ENCODE assay signal across 8 cellular contexts in genomic region chr14:103808403-103809001, GRCh38. TPM values are rescaled to one million over a fixed set of nuclear protein-coding genes. Genes with fewer than 3 reads are reported as not detected.
DNase-seq lines count a peak whose midpoint lies in the region; ATAC-seq, FAIRE-seq and TF ChIP-seq lines count a peak whose summit lies in the region.

No MANE protein-coding gene starts in this region.

- TF ChIP-seq CTCF in GM13977 (IDR thresholded peaks at IDR 0.05; ENCODE audit: extremely low read depth, insufficient read depth, missing control alignments) (peak; percentile 86), colonic mucosa (IDR thresholded peaks at IDR 0.05) (peak; percentile 86), HepG2 (CRISPR knock-in tag; IDR thresholded peaks at IDR 0.05) (peak; percentile 88)

- H2AFZ ChIP-seq in HepG2 (ENCODE audit: low read length), result no peak overlapping the region

- CTCF ChIA-PET in HepG2 (lab: Yijun Ruan, JAX; ENCODE audit: low intra/inter-chr PET ratio, low total read pairs), result interaction anchor here (0.6 to 3.2 kb wide), 5 partner anchors 92 to 172 kb away, joined by 4 to 48 read pairs (median 6); a partner anchor contains a TSS

- H3K4me2 ChIP-seq in HepG2 (ENCODE audit: low read depth, low read length), result no peak overlapping the region

- peaks cover 6% of the 10 kb centered on the region for H3K79me2 ChIP-seq in HepG2 (ENCODE audit: insufficient read depth, low read length)

- H3K27me3 ChIP-seq in colonic mucosa (no peaks in the 10 kb centered on the region), HepG2 (ENCODE audit: control insufficient read depth in 1 of 2, insufficient read depth in 2 of 2, low read length in 2 of 2) (no peaks in the 10 kb centered on the region)

- FAIRE-seq in HepG2 (lab: Jason Lieb, UNC), result peak; percentile 39

- H3K9me3 ChIP-seq in colonic mucosa (no peaks in the 10 kb centered on the region), HepG2 (ENCODE audit: low read length) (no peaks in the 10 kb centered on the region)

- 60% methylated on average over 6 of the region's 6 CpGs for WGBS in HepG2 (ENCODE audit: low lambda C conversion rate)

- TF ChIP-seq EP300 in HepG2 (IDR thresholded peaks at IDR 0.05; ENCODE audit: low read depth in 2 of 2, low read length in 2 of 2), result no peak
- TF ChIP-seq EP300 in HepG2 (CRISPR knock-in tag; IDR thresholded peaks at IDR 0.05; ENCODE audit: borderline replicate concordance), result no peak

- ATAC-seq in HepG2 (peak; percentile 92), HG03571 (IDR thresholded peaks at IDR 0.05; ENCODE audit: unreplicated experiment) (no peak)

- no peaks in the 10 kb centered on the region for H3K4me1 ChIP-seq in colonic mucosa
- no peaks in the 10 kb centered on the region for H3K4me1 ChIP-seq in HepG2 (ENCODE audit: insufficient read depth, low read length)

- POLR2A ChIA-PET in HepG2 (lab: Yijun Ruan, JAX), result interaction anchor here (0.6 to 2.2 kb wide), 5 partner anchors 47 to 102 kb away, joined by 3 to 8 read pairs (median 4); no protein-coding TSS in a partner anchor

- H3K27ac ChIP-seq in colonic mucosa (no peak overlapping the region), HepG2 (ENCODE audit: extremely low read length, insufficient read depth, low read length) (no peak overlapping the region)

- TF ChIP-seq POLR2A in HepG2 (IDR thresholded peaks at IDR 0.05; ENCODE audit: insufficient read depth in 1 of 2, low read depth in 2 of 2, low read length in 2 of 2), result no peak

- H3K9ac ChIP-seq in colonic mucosa (ENCODE audit: low read depth in 2 of 2, low read length in 2 of 2) (no peak overlapping the region), HepG2 (ENCODE audit: insufficient read depth, low read depth, low read length) (no peak overlapping the region)

- no peaks in the 10 kb centered on the region for H4K20me1 ChIP-seq in HepG2 (ENCODE audit: insufficient read depth, low read length)

- peak; percentile 86 for TF ChIP-seq RAD21 in HepG2 (CRISPR knock-in tag; IDR thresholded peaks at IDR 0.05)

- in situ Hi-C loops in GM13977 (cut with MboI; ENCODE audit: low pct_unique_long_range_greater_than_20kb, low sequenced_read_pairs, unreplicated experiment) (loop anchor here (10.0 kb wide), 1 partner anchor 106 kb away; no protein-coding TSS in a partner anchor), HepG2 (cut with HindIII; ENCODE audit: extremely low pct_ligation_motif_present, low pct_unique_long_range_greater_than_20kb) (loop anchor here (5.0 kb wide), 1 partner anchor 104 kb away; no protein-coding TSS in a partner anchor)

- BruUV-seq in HepG2 (replicated peaks; lab: Mats Ljungman, UMichigan), result no TSS peak

- H3K4me3 ChIP-seq in colonic mucosa, result no peak overlapping the region
- no peak overlapping the region for H3K4me3 ChIP-seq in HepG2 (replicated peaks in 1 of 3; ENCODE audit: insufficient read depth in 1 of 3, low read depth in 2 of 3, low read length in 3 of 3)

- H3K36me3 ChIP-seq in colonic mucosa (no peaks in the 10 kb centered on the region), HepG2 (replicated peaks in 1 of 2; ENCODE audit: control insufficient read depth in 1 of 2, insufficient read depth in 2 of 2, low read length in 2 of 2) (no peaks in the 10 kb centered on the region)

- DNase-seq in 8988T (peak; percentile 26), GM13977 (ENCODE audit: low spot score) (peak; percentile 49), NCI-H345 (lab: John Stamatoyannopoulos, UW) (peak; percentile 69), colonic mucosa (peak; percentile 87), HepG2 (ENCODE audit: low spot score) (peak; percentile 58)
- peak; percentile 79 for DNase-seq in activated CD4-positive, alpha-beta T cell treated with anti-CD3 and anti-CD28 coated beads for 48 hours
- peak; percentile 23 to 42 (median 34) for DNase-seq in stimulated activated CD4-positive, alpha-beta T cell treated with anti-CD3 and anti-CD28 coated beads, TNF-alpha, amount 100 ng/mL, for 4 hours (ENCODE audit: low read depth in 3 of 3)

- intact Hi-C loops in colonic mucosa (cut with DNase I) (loop anchor here (5.0 kb wide), 2 partner anchors 104 to 174 kb away; no protein-coding TSS in a partner anchor), HepG2 (cut with micrococcal nuclease; ENCODE audit: unreplicated experiment) (loop anchor here (1.0 to 5.0 kb wide), 3 partner anchors 39 to 172 kb away; partner anchors contain the start of gene PPP1R13B)

TF ChIP-seq in HepG2, 621 proteins besides CTCF, POLR2A, EP300 and RAD21 (continues in another document):
- TF ChIP-seq ZNF784 (CRISPR knock-in tag; IDR thresholded peaks at IDR 0.05; ENCODE audit: borderline replicate concordance) (no peak), GRHL1 (CRISPR knock-in tag; conservative IDR thresholded peaks at IDR 0.05) (no peak), ZNF460 (CRISPR knock-in tag; IDR thresholded peaks at IDR 0.05; ENCODE audit: borderline replicate concordance) (no peak), GLI4 (CRISPR knock-in tag; IDR thresholded peaks at IDR 0.05; ENCODE audit: borderline replicate concordance) (no peak), HNRNPK (IDR thresholded peaks at IDR 0.05; ENCODE audit: low read depth, low read length, poor library complexity, severe bottlenecking) (no peak), HMGXB4 (CRISPR knock-in tag; IDR thresholded peaks at IDR 0.05; ENCODE audit: borderline replicate concordance in 1 of 2, low read depth in 1 of 2) (0 out of 4 replicates have a peak, but pooled peaks of 1 of the 2 experiments have one; percentile 23), ZNF780A (CRISPR knock-in tag; IDR thresholded peaks at IDR 0.05) (no peak)

RNA-seq across cellular contexts. Expression of gene PPP1R13B, which starts 38.9 kb away (rescaled TPM):
- total RNA-seq in colonic mucosa (10 to 100 TPM; 41.1 to 48.3 TPM), HepG2 (2016; rRNA removed; fragmentation: Illumina TruSeq; extraction: Trizol) (5.3 and 9.4 TPM in 2 replicates)
- total RNA-seq in HepG2 (2016; cell fraction: cytosol; rRNA removed; fragmentation: Illumina TruSeq; extraction: Trizol; ENCODE audit: low read depth), result 36.5 and 44.3 TPM in 2 replicates
- 5.9 and 7.8 TPM in 2 replicates for total RNA-seq in HepG2 (2016; cell fraction: insoluble cytoplasmic fraction; rRNA removed; fragmentation: Illumina TruSeq; extraction: Trizol)
- total RNA-seq in HepG2 (2016; cell fraction: membrane; rRNA removed; fragmentation: Illumina TruSeq; extraction: Trizol), result 11.4 and 12.4 TPM in 2 replicates
- total RNA-seq in HepG2 (2016; cell fraction: nucleus; rRNA removed; fragmentation: Illumina TruSeq; extraction: Trizol), result 13.0 and 13.3 TPM in 2 replicates
- 4.6 and 5.3 TPM in 2 replicates for polyA plus RNA-seq in HepG2 (2011; rRNA removed)
- polyA plus RNA-seq in HepG2 (2011; cell fraction: cytosol; rRNA removed), result 2.9 and 3.0 TPM in 2 replicates
- polyA plus RNA-seq in HepG2 (2011; cell fraction: nucleus; rRNA removed), result 20.9 and 24.0 TPM in 2 replicates
- polyA plus RNA-seq in HepG2 (2012), result 5.1 and 6.3 TPM in 2 replicates
- 2.2 and 2.3 TPM in 2 replicates for polyA plus RNA-seq in HepG2 (2016; cell fraction: cytosol; fragmentation: Illumina TruSeq; extraction: Trizol; ENCODE audit: low read depth)
- 4.2 and 6.1 TPM in 2 replicates for polyA plus RNA-seq in HepG2 (2016; cell fraction: insoluble cytoplasmic fraction; fragmentation: Illumina TruSeq; extraction: Trizol; ENCODE audit: low read depth)
- polyA plus RNA-seq in HepG2 (2016; cell fraction: membrane; fragmentation: Illumina TruSeq; extraction: Trizol; ENCODE audit: low read depth), result 4.0 and 4.8 TPM in 2 replicates
- polyA plus RNA-seq in HepG2 (2016; cell fraction: nucleus; fragmentation: Illumina TruSeq; extraction: Trizol; ENCODE audit: insufficient read depth, low read depth), result 33.9 and 35.1 TPM in 2 replicates
- polyA minus RNA-seq in HepG2 (2011; rRNA and poly(A)+ RNA removed; ENCODE audit: low replicate concordance), result 8.5 and 13.6 TPM in 2 replicates
- polyA minus RNA-seq in HepG2 (2011; cell fraction: cytosol; rRNA and poly(A)+ RNA removed), result 2.9 and 4.5 TPM in 2 replicates
- 14.5 and 21.1 TPM in 2 replicates for polyA minus RNA-seq in HepG2 (2011; cell fraction: nucleus; rRNA and poly(A)+ RNA removed)

Comparison
In these comparisons a context has a peak if more than half of its experiments do, and no peak if none do; other contexts are left out.
1. DNase-seq: peak in every context shown above with its lines; median percentile 87 in colonic mucosa; 79 in activated CD4-positive, alpha-beta T cell treated with anti-CD3 and anti-CD28 coated beads for 48 hours; 69 in NCI-H345; 58 in HepG2; 49 in GM13977; 34 in stimulated activated CD4-positive, alpha-beta T cell treated with anti-CD3 and anti-CD28 coated beads, TNF-alpha, amount 100 ng/mL, for 4 hours; 26 in 8988T.